Comparison of ENCODE assay signal across 14 cellular contexts in the genomic region with DNA sequence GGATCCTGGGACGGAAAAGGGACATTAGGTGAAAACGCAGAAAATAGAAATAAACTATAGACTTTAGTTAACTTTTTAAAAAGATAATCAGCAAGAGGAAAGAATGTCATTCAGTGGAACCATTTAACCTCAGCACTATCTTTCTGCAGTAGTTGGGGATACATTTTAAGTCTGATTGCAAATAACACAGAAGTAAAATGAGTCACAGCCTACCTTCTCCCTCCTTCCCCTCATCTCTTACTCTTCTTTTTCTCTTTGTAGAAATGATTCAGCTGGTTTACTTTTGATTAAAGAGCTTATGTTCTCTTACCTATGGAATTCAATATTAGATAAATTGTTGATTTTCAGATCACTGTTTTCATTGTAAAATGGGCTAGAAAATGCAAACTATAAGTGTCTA.
DNase-seq lines count a peak whose midpoint lies in the region; ATAC-seq lines count a peak whose summit lies in the region.
"Had no signal": no experiment of that assay in that cellular context is flagged by ENCODE, and none has a peak within 500 bp of the region (broad histone marks: within the 10 kb centered on the region; RNA-seq: fewer than 3 reads in every experiment).

No MANE protein-coding gene starts in this region.

- CTCF ChIA-PET in activated CD4-positive, alpha-beta T cell treated with anti-CD3 and anti-CD28 coated beads for 36 hours (lab: Charles Lee), result interaction anchor here (1.0 to 1.3 kb wide), 3 partner anchors 9 to 339 kb away, joined by 3 to 4 read pairs (median 3); no protein-coding TSS in a partner anchor

- ATAC-seq in activated CD4-positive, alpha-beta T cell treated with anti-CD3 and anti-CD28 coated beads for 36 hours, result peak; percentile 67
- ATAC-seq in activated naive CD4-positive, alpha-beta T cell treated with anti-CD3 and anti-CD28 coated beads, Interleukin-2, amount 50 U/mL, for 72 hours, result peak; percentile 37 to 51
- no peak for ATAC-seq in T-helper 17 cell
- ATAC-seq in activated CD4-positive, CD25-positive, alpha-beta regulatory T cell treated with anti-CD3 and anti-CD28 coated beads, Interleukin-2, amount 50 U/mL, for 24 hours, result no peak

- no peaks in the 10 kb centered on the region for H3K36me3 Mint-ChIP-seq in activated CD4-positive, alpha-beta T cell treated with anti-CD3 and anti-CD28 coated beads for 36 hours (ENCODE audit: low read depth)
- H3K36me3 Mint-ChIP-seq in activated naive CD4-positive, alpha-beta T cell treated with anti-CD3 and anti-CD28 coated beads, Interleukin-2, amount 50 U/mL, for 72 hours, result no peaks in the 10 kb centered on the region
- H3K36me3 Mint-ChIP-seq in T-helper 17 cell (ENCODE audit: low read depth), result peaks cover under 1% of the 10 kb centered on the region

- H3K27ac ChIP-seq in SJCRH30, result no peak overlapping the region
- H3K27ac ChIP-seq: 22Rv1 had no signal

- intact Hi-C loops in activated CD4-positive, alpha-beta T cell treated with anti-CD3 and anti-CD28 coated beads for 36 hours (cut with DNase I, micrococcal nuclease), result loop anchor here (5.0 to 10.0 kb wide), 4 partner anchors 172 to 250 kb away; a partner anchor contains a TSS

- H3K4me3 ChIP-seq in SJCRH30, result no peak overlapping the region

- no peak overlapping the region for H3K27ac Mint-ChIP-seq in activated CD4-positive, alpha-beta T cell treated with anti-CD3 and anti-CD28 coated beads for 36 hours
- peak overlapping the region in 1 of 2 donors; percentile 3 for H3K27ac Mint-ChIP-seq in activated naive CD4-positive, alpha-beta T cell treated with anti-CD3 and anti-CD28 coated beads, Interleukin-2, amount 50 U/mL, for 72 hours
- peak overlapping the region; percentile 60 for H3K27ac Mint-ChIP-seq in T-helper 17 cell
- H3K27ac Mint-ChIP-seq: HFFc6 had no signal

- DNase-seq in activated CD4-positive, alpha-beta T cell treated with anti-CD3 and anti-CD28 coated beads for 36 hours, result no peak
- no peak for DNase-seq in activated CD4-positive, alpha-beta T cell treated with anti-CD3 and anti-CD28 coated beads, Interleukin-2, amount 50 U/mL, for 4 hours
- no peak for DNase-seq in activated naive CD4-positive, alpha-beta T cell treated with anti-CD3 and anti-CD28 coated beads, Interleukin-2, amount 50 U/mL, for 72 hours (ENCODE audit: low spot score in 2 of 2)
- DNase-seq in activated naive CD4-positive, alpha-beta T cell treated with Interleukin-2 at 50 U/mL for 16 hours, result no peak
- no peak for DNase-seq in T-helper 17 cell
- peak; percentile 8 for DNase-seq in superior temporal gyrus (ENCODE audit: extremely low spot score)
- no peak for DNase-seq in SJCRH30
- DNase-seq: Calu3, DMS 273 treated with DMSO at 0.1 percent for 48 hours, HCEC 1CT, HFFc6 had no signal

- peaks cover 17% of the 10 kb centered on the region for H3K4me1 Mint-ChIP-seq in activated CD4-positive, alpha-beta T cell treated with anti-CD3 and anti-CD28 coated beads for 36 hours
- H3K4me1 Mint-ChIP-seq in T-helper 17 cell, result peaks cover 23% of the 10 kb centered on the region

- no peaks in the 10 kb centered on the region for H3K9me3 Mint-ChIP-seq in activated CD4-positive, alpha-beta T cell treated with anti-CD3 and anti-CD28 coated beads for 36 hours (ENCODE audit: low read depth)
- H3K9me3 Mint-ChIP-seq in activated naive CD4-positive, alpha-beta T cell treated with anti-CD3 and anti-CD28 coated beads, Interleukin-2, amount 50 U/mL, for 72 hours, result peaks cover 0 to 3% of the 10 kb centered on the region in 2 donors

- H3K4me1 ChIP-seq in SJCRH30, result no peaks in the 10 kb centered on the region

- no peaks in the 10 kb centered on the region for H3K9me3 ChIP-seq in T-helper 17 cell (ENCODE audit: control insufficient read depth, low read length, poor library complexity, severe bottlenecking)
- H3K9me3 ChIP-seq in SJCRH30 (replicated peaks), result no peaks in the 10 kb centered on the region

- H3K4me3 Mint-ChIP-seq in activated CD4-positive, alpha-beta T cell treated with anti-CD3 and anti-CD28 coated beads for 36 hours, result no peak overlapping the region
- H3K4me3 Mint-ChIP-seq in T-helper 17 cell, result no peak overlapping the region
- H3K4me3 Mint-ChIP-seq: CD14-positive monocyte, HFFc6 had no signal

- no peaks in the 10 kb centered on the region for H3K36me3 ChIP-seq in SJCRH30

- no peaks in the 10 kb centered on the region for H3K27me3 ChIP-seq in SJCRH30

- POLR2A ChIA-PET in activated CD4-positive, alpha-beta T cell treated with anti-CD3 and anti-CD28 coated beads for 36 hours (lab: Charles Lee), result no interaction called here

- H3K27me3 Mint-ChIP-seq in activated CD4-positive, alpha-beta T cell treated with anti-CD3 and anti-CD28 coated beads for 36 hours, result no peaks in the 10 kb centered on the region
- no peaks in the 10 kb centered on the region for H3K27me3 Mint-ChIP-seq in T-helper 17 cell

Comparison
In these comparisons a context has a peak if more than half of its experiments do, and no peak if none do; other contexts are left out.
1. ATAC-seq: peak in activated CD4-positive, alpha-beta T cell treated with anti-CD3 and anti-CD28 coated beads for 36 hours (single experiment) and activated naive CD4-positive, alpha-beta T cell treated with anti-CD3 and anti-CD28 coated beads, Interleukin-2, amount 50 U/mL, for 72 hours (2 of 2); none in T-helper 17 cell (single experiment) and activated CD4-positive, CD25-positive, alpha-beta regulatory T cell treated with anti-CD3 and anti-CD28 coated beads, Interleukin-2, amount 50 U/mL, for 24 hours (0 of 2).